In the genomic region with DNA sequence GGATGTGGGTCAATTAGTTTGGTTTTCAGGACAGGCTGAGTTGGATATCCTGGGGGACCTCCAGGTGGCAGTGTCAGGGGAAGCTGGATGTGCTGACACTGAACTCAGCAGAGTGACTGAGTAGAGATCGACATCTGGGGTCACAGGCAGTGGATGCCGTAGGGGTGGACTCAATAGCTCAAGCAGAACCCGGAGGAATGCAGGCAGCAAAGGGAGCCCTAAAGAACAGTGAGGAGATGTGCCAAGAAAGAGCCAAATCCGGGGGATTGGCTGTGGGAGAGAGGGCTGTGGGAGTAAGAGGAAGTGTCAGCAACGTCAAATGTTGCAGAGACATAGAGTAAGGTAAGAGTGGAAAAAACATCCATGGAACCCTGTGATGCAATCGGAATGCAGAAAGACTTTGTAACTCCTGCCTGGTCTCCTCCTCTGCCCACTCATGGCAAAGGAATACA, we compare ENCODE assay signal across 13 cellular contexts. TPM values are rescaled to one million over a fixed set of nuclear protein-coding genes. Genes with fewer than 3 reads are reported as not detected.
A peak's percentile ranks its signal among the peaks of the same experiment; 100 is the strongest.
DNase-seq lines count a peak whose midpoint lies in the region; ATAC-seq and TF ChIP-seq lines count a peak whose summit lies in the region.
"Had no signal": no experiment of that assay in that cellular context is flagged by ENCODE, and none has a peak within 500 bp of the region (broad histone marks: within the 10 kb centered on the region; RNA-seq: fewer than 3 reads in every experiment).

No MANE protein-coding gene starts in this region.

- no peak overlapping the region for H3K27ac ChIP-seq in cardiac muscle cell
- H3K27ac ChIP-seq in OCI-LY7 (ENCODE audit: low read depth, low read length, poor library complexity, severe bottlenecking) = no peak overlapping the region
- H3K27ac ChIP-seq: uterus had no signal

- H3K4me3 Mint-ChIP-seq in stimulated activated naive B cell treated with anti-CD40 and anti-IgM and Interleukin-4, amounts not matched to agents 10 μg/mL and 1 μg/mL and 100 μg/mL, for 72 hours = no peak overlapping the region
- H3K4me3 Mint-ChIP-seq: memory B cell had no signal

- H3K4me1 ChIP-seq in cardiac muscle cell (ENCODE audit: low read depth) (peaks cover 32% of the 10 kb centered on the region), OCI-LY7 (ENCODE audit: insufficient read depth, low read length, poor library complexity, severe bottlenecking) (no peaks in the 10 kb centered on the region)
- H3K4me1 ChIP-seq: uterus had no signal

- H3K4me3 ChIP-seq in cardiac muscle cell = no peak overlapping the region
- no peak overlapping the region for H3K4me3 ChIP-seq in OCI-LY7 (ENCODE audit: low read depth, low read length, poor library complexity, severe bottlenecking)
- no peak overlapping the region for H3K4me3 ChIP-seq in fibroblast of mammary gland (ENCODE audit: control insufficient read depth, low read depth, low read length)
- H3K4me3 ChIP-seq: uterus had no signal

- no peaks in the 10 kb centered on the region for H3K9me3 ChIP-seq in cardiac muscle cell (ENCODE audit: low read depth)
- no peaks in the 10 kb centered on the region for H3K9me3 ChIP-seq in OCI-LY7 (ENCODE audit: low read length)
- H3K9me3 ChIP-seq: uterus had no signal

- ATAC-seq in stimulated activated naive B cell treated with anti-CD40 and anti-IgM and Interleukin-4, amounts not matched to agents 10 μg/mL and 1 μg/mL and 100 μg/mL, for 72 hours (replicated peaks) = peak in 1 of 2 donors; percentile 50
- ATAC-seq in GM19397 (IDR thresholded peaks at IDR 0.05; ENCODE audit: unreplicated experiment) (no peak), HG03175 (IDR thresholded peaks at IDR 0.05; ENCODE audit: unreplicated experiment) (no peak), GM21619 (IDR thresholded peaks at IDR 0.05; ENCODE audit: unreplicated experiment) (no peak)
- ATAC-seq: sciatic nerve had no signal

- H3K27me3 Mint-ChIP-seq in stimulated activated naive B cell treated with anti-CD40 and anti-IgM and Interleukin-4, amounts not matched to agents 10 μg/mL and 1 μg/mL and 100 μg/mL, for 72 hours = peaks cover 4 to 5% of the 10 kb centered on the region in 2 donors
- H3K27me3 Mint-ChIP-seq: memory B cell had no signal

- no peaks in the 10 kb centered on the region for H4K20me1 ChIP-seq in OCI-LY7 (ENCODE audit: insufficient read depth, low read length)

- H3K36me3 Mint-ChIP-seq in stimulated activated naive B cell treated with anti-CD40 and anti-IgM and Interleukin-4, amounts not matched to agents 10 μg/mL and 1 μg/mL and 100 μg/mL, for 72 hours = no peaks in the 10 kb centered on the region
- H3K36me3 Mint-ChIP-seq: memory B cell had no signal

- H3K36me3 ChIP-seq in cardiac muscle cell = no peaks in the 10 kb centered on the region
- H3K36me3 ChIP-seq in OCI-LY7 (ENCODE audit: insufficient read depth, low read length) = no peaks in the 10 kb centered on the region
- H3K36me3 ChIP-seq: uterus had no signal

- POLR2A ChIA-PET in OCI-LY7 (lab: Charles Lee) = no interaction called here

- no TSS peak for BruUV-seq in OCI-LY7 (replicated peaks; lab: Mats Ljungman, UMichigan)

- H3K9me2 ChIP-seq in OCI-LY7 (ENCODE audit: insufficient read depth, low read length) = no peaks in the 10 kb centered on the region

- intact Hi-C loops in cardiac septum (cut with DNase I) = no loop called here
- intact Hi-C loops in OCI-LY7 (cut with micrococcal nuclease; ENCODE audit: unreplicated experiment) = no loop called here

- TF ChIP-seq CTCF in cardiac muscle cell (IDR thresholded peaks at IDR 0.05; ENCODE audit: low read depth, low read length) (peak; percentile 3), OCI-LY7 (conservative IDR thresholded peaks at IDR 0.05; ENCODE audit: low read length) (peak; percentile 48), fibroblast of mammary gland (conservative IDR thresholded peaks at IDR 0.05; ENCODE audit: control insufficient read depth, insufficient read depth, low read depth, low read length) (peak; percentile 7)

- H3K9me3 Mint-ChIP-seq in stimulated activated naive B cell treated with anti-CD40 and anti-IgM and Interleukin-4, amounts not matched to agents 10 μg/mL and 1 μg/mL and 100 μg/mL, for 72 hours = no peaks in the 10 kb centered on the region
- H3K9me3 Mint-ChIP-seq: memory B cell had no signal

- peak in 1 of 2 donors; percentile 79 for DNase-seq in cardiac muscle cell (ENCODE audit: low read depth in 1 of 2, low spot score in 1 of 2)
- no peak for DNase-seq in cardiac septum (ENCODE audit: low spot score)
- DNase-seq in OCI-LY7 (ENCODE audit: low spot score) = no peak
- no peak for DNase-seq in fibroblast of mammary gland (ENCODE audit: low read depth)
- no peak for DNase-seq in stimulated activated naive B cell treated with anti-CD40 and anti-IgM and Interleukin-4, amounts not matched to agents 10 μg/mL and 1 μg/mL and 100 μg/mL, for 72 hours
- DNase-seq: NCI-H2107, SHP77, uterus had no signal

- CTCF ChIA-PET in OCI-LY7 (lab: Charles Lee; ENCODE audit: unreplicated experiment) = no interaction called here

- H3K27me3 ChIP-seq in cardiac muscle cell = no peaks in the 10 kb centered on the region
- H3K27me3 ChIP-seq: uterus had no signal

- H3K27ac Mint-ChIP-seq in stimulated activated naive B cell treated with anti-CD40 and anti-IgM and Interleukin-4, amounts not matched to agents 10 μg/mL and 1 μg/mL and 100 μg/mL, for 72 hours = peak overlapping the region; percentile 63
- H3K27ac Mint-ChIP-seq: memory B cell had no signal

- H3K4me1 Mint-ChIP-seq in stimulated activated naive B cell treated with anti-CD40 and anti-IgM and Interleukin-4, amounts not matched to agents 10 μg/mL and 1 μg/mL and 100 μg/mL, for 72 hours = peaks cover 19 to 23% of the 10 kb centered on the region in 2 donors

- no peak overlapping the region for H2AFZ ChIP-seq in OCI-LY7 (ENCODE audit: low read length)

- no peak overlapping the region for H3K4me2 ChIP-seq in OCI-LY7 (ENCODE audit: low read length)

- no peaks in the 10 kb centered on the region for H3K79me2 ChIP-seq in OCI-LY7 (ENCODE audit: insufficient read depth, low read depth, low read length)

RNA-seq across cellular contexts. Expression of gene CCRL2, which starts 11.8 kb away (rescaled TPM):
- total RNA-seq in cardiac muscle cell = 7.2 and 8.6 TPM in 2 replicates
- polyA plus RNA-seq in cardiac muscle cell = 5.3 and 10.4 TPM in 2 replicates
- total RNA-seq in cardiac septum = 1.3 TPM
- 0.41 and 0.88 TPM in 2 replicates for total RNA-seq in OCI-LY7 (2014; rRNA removed; shearing (Covaris generic))
- 2.2 and 2.4 TPM in 2 replicates for total RNA-seq in OCI-LY7 (2022)

RNA-seq across cellular contexts. Expression of gene CCR5, which starts 24.5 kb away (rescaled TPM):
- total RNA-seq in cardiac muscle cell = not detected in 2 replicates
- polyA plus RNA-seq in cardiac muscle cell = not detected in 2 replicates
- 0.81 TPM for total RNA-seq in cardiac septum
- not detected in 2 replicates for total RNA-seq in OCI-LY7 (2014; rRNA removed; shearing (Covaris generic))
- not detected in 2 replicates for total RNA-seq in OCI-LY7 (2022)

RNA-seq across cellular contexts. Expression of gene CCR2, which starts 41.3 kb away (rescaled TPM):
- total RNA-seq in cardiac muscle cell = not detected in 2 replicates
- polyA plus RNA-seq in cardiac muscle cell = not detected in 2 replicates
- 1.3 TPM for total RNA-seq in cardiac septum
- total RNA-seq in OCI-LY7 (2014; rRNA removed; shearing (Covaris generic)) = not detected in 2 replicates
- not detected in 2 replicates for total RNA-seq in OCI-LY7 (2022)
